Comparison of ENCODE assay signal across 13 cellular contexts in the genomic region with DNA sequence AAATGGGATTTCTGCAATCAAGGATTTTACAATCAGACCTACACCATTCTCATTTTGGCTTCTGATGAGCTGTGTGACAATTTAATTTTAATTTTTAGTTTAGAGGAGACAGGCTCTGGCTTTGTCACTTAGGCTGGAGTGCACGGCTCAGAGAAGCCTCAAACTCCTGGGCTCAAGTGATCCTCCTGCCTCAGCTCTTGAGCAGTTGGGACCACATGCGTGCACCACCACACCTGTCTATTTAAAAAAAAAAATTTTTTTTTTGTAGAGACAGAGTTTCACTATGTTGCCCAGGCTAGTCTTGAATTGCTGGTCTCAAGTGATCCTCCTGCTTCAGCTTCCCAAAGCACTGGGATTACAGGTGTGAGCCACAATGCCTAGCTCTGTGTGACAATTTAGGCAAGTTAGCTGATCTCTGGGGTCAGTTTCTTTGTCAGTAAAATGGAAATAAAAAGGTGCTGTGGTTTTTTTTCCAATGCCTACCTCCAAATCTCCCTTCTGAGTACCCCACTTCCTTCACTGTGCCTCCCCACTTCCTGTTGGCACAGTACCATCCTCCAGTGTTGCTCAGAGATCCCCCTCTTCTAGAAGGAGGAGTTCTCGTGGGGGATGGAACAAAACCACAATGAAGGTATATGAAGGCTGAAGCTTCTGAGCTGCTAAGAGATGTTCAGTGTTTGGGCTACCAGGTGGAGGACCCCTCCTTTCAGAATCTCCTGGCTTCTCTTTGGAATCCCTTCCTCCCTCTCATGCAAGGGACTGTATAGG. TPM values are rescaled to one million over a fixed set of nuclear protein-coding genes. Genes with fewer than 3 reads are reported as not detected.
DNase-seq lines count a peak whose midpoint lies in the region; ATAC-seq and TF ChIP-seq lines count a peak whose summit lies in the region.
"Had no signal": no experiment of that assay in that cellular context is flagged by ENCODE, and none has a peak within 500 bp of the region (broad histone marks: within the 10 kb centered on the region; RNA-seq: fewer than 3 reads in every experiment).

No MANE protein-coding gene starts in this region.

- DNase-seq in DND-41, result peak; percentile 78
- DNase-seq in RWPE2 (ENCODE audit: low spot score), result no peak
- no peak for DNase-seq in mesenchymal stem cell
- no peak for DNase-seq in endothelial cell (ENCODE audit: low spot score)
- DNase-seq in NCI-H1930 (lab: John Stamatoyannopoulos, UW), result no peak
- DNase-seq in NCI-H510A (lab: John Stamatoyannopoulos, UW), result no peak
- DNase-seq in epidermal melanocyte (ENCODE audit: insufficient read length, low spot score), result no peak
- DNase-seq: activated CD4-positive, alpha-beta memory T cell treated with anti-CD3 and anti-CD28 coated beads, Interleukin-2, amount 10 ng/mL, durations not matched to agents 7 days and 5 days; activated effector memory CD4-positive, alpha-beta T cell treated with Interleukin-2 at 50 U/mL for 16 hours; NCI-H524; stimulated activated naive CD4-positive, alpha-beta T cell had no signal

- no peaks in the 10 kb centered on the region for H3K9me3 ChIP-seq in DND-41 (ENCODE audit: insufficient read depth, low read length, severe bottlenecking)
- no peaks in the 10 kb centered on the region for H3K9me3 ChIP-seq in RWPE2 (ENCODE audit: severe bottlenecking)
- H3K9me3 ChIP-seq in mesenchymal stem cell (ENCODE audit: control insufficient read depth, low read length), result no peaks in the 10 kb centered on the region

- H3K4me2 ChIP-seq in DND-41 (ENCODE audit: insufficient read depth, low read length) (peak overlapping the region; percentile 33), mesenchymal stem cell (ENCODE audit: low read length, poor library complexity, severe bottlenecking) (no peak overlapping the region)

- H3K4me1 ChIP-seq in DND-41 (ENCODE audit: insufficient read depth, low read length) (peaks cover 32% of the 10 kb centered on the region), RWPE2 (ENCODE audit: insufficient read depth, poor library complexity, severe bottlenecking) (peaks cover 76% of the 10 kb centered on the region), mesenchymal stem cell (ENCODE audit: control insufficient read depth, insufficient read depth, low read depth, low read length) (peaks cover 9% of the 10 kb centered on the region)

- no peak overlapping the region for H3K14ac ChIP-seq in mesenchymal stem cell (ENCODE audit: low read length in 2 of 2)

- no peak overlapping the region for H2BK120ac ChIP-seq in mesenchymal stem cell (ENCODE audit: low read depth, low read length)

- no peak overlapping the region for H3K4me3 Mint-ChIP-seq in endothelial cell (ENCODE audit: unreplicated experiment)
- H3K4me3 Mint-ChIP-seq: activated CD4-positive, alpha-beta memory T cell treated with anti-CD3 and anti-CD28 coated beads, Interleukin-2, amount 10 ng/mL, durations not matched to agents 7 days and 5 days; IgD-negative memory B cell had no signal

- no peak overlapping the region for H3K18ac ChIP-seq in mesenchymal stem cell (ENCODE audit: low read depth in 1 of 2, low read length in 2 of 2)

- H3K4ac ChIP-seq in mesenchymal stem cell (ENCODE audit: low read depth in 1 of 2, low read length in 2 of 2), result no peak overlapping the region

- H3K27me3 Mint-ChIP-seq in endothelial cell (ENCODE audit: unreplicated experiment), result peaks cover 2% of the 10 kb centered on the region
- H3K27me3 Mint-ChIP-seq: activated CD4-positive, alpha-beta memory T cell treated with anti-CD3 and anti-CD28 coated beads, Interleukin-2, amount 10 ng/mL, durations not matched to agents 7 days and 5 days had no signal

- no peak overlapping the region for H4K91ac ChIP-seq in mesenchymal stem cell (ENCODE audit: low read length)

- peak overlapping the region; percentile 4 for H2AK5ac ChIP-seq in mesenchymal stem cell (ENCODE audit: low read length, severe bottlenecking)

- no peaks in the 10 kb centered on the region for H3K36me3 ChIP-seq in DND-41 (ENCODE audit: insufficient read depth, low read length)
- H3K36me3 ChIP-seq in RWPE2 (ENCODE audit: low read depth), result no peaks in the 10 kb centered on the region
- H3K36me3 ChIP-seq in mesenchymal stem cell (ENCODE audit: control insufficient read depth in 1 of 2, insufficient read depth in 2 of 2, low read depth in 1 of 2, low read length in 2 of 2), result no peaks in the 10 kb centered on the region

- 100% methylated on average over 1 of the region's 3 CpGs for WGBS in mesenchymal stem cell

- peak overlapping the region; percentile 93 for H3K27ac ChIP-seq in 22Rv1
- peak overlapping the region; percentile 51 for H3K27ac ChIP-seq in DND-41 (ENCODE audit: low read length)
- peak overlapping the region; percentile 99 for H3K27ac ChIP-seq in RWPE2 (ENCODE audit: poor library complexity, severe bottlenecking)
- H3K27ac ChIP-seq in mesenchymal stem cell (ENCODE audit: low read length, poor library complexity, severe bottlenecking), result no peak overlapping the region

- no peaks in the 10 kb centered on the region for H3K36me3 Mint-ChIP-seq in endothelial cell (ENCODE audit: low read depth, unreplicated experiment)

- H3K4me3 ChIP-seq in DND-41 (ENCODE audit: low read depth in 1 of 2, low read length in 2 of 2), result no peak overlapping the region
- H3K4me3 ChIP-seq in RWPE2 (ENCODE audit: severe bottlenecking), result no peak overlapping the region
- no peak overlapping the region for H3K4me3 ChIP-seq in mesenchymal stem cell (ENCODE audit: insufficient read depth in 1 of 2, low read depth in 1 of 2, low read length in 2 of 2)

- no peak overlapping the region for H2AFZ ChIP-seq in DND-41 (ENCODE audit: low read depth, low read length)
- H2AFZ ChIP-seq in mesenchymal stem cell (ENCODE audit: low read depth, low read length), result no peak overlapping the region

- no peak overlapping the region for H2BK12ac ChIP-seq in mesenchymal stem cell (ENCODE audit: low read length in 2 of 2)

- H3K4me1 Mint-ChIP-seq in endothelial cell (ENCODE audit: unreplicated experiment), result peaks cover 21% of the 10 kb centered on the region

- H3K27ac Mint-ChIP-seq in endothelial cell (ENCODE audit: unreplicated experiment), result no peak overlapping the region
- H3K27ac Mint-ChIP-seq: activated CD4-positive, alpha-beta memory T cell treated with anti-CD3 and anti-CD28 coated beads, Interleukin-2, amount 10 ng/mL, durations not matched to agents 7 days and 5 days; IgD-negative memory B cell had no signal

- H4K20me1 ChIP-seq in DND-41 (ENCODE audit: insufficient read depth, low read length), result no peaks in the 10 kb centered on the region

- ATAC-seq in DND-41 (ENCODE audit: insufficient read depth, low read depth), result peak; percentile 86
- ATAC-seq in RWPE2 (ENCODE audit: low read depth), result no peak

- no peak overlapping the region for H2BK15ac ChIP-seq in mesenchymal stem cell (ENCODE audit: low read depth, poor library complexity, severe bottlenecking)

- TF ChIP-seq CTCF in 22Rv1 (IDR thresholded peaks at IDR 0.05) (no peak), DND-41 (IDR thresholded peaks at IDR 0.05; ENCODE audit: borderline replicate concordance, extremely low read depth, low read length, poor library complexity, severe bottlenecking) (no peak), RWPE2 (IDR thresholded peaks at IDR 0.05; ENCODE audit: poor library complexity, severe bottlenecking) (no peak), endothelial cell (IDR thresholded peaks at IDR 0.05; ENCODE audit: unreplicated experiment) (no peak)

- no peaks in the 10 kb centered on the region for H3K9me3 Mint-ChIP-seq in endothelial cell (ENCODE audit: unreplicated experiment)
- H3K9me3 Mint-ChIP-seq: IgD-negative memory B cell had no signal

- H3K79me1 ChIP-seq in mesenchymal stem cell (replicated peaks; ENCODE audit: low read length, poor library complexity, severe bottlenecking), result no peaks in the 10 kb centered on the region

- H3K27me3 ChIP-seq in DND-41 (ENCODE audit: insufficient read depth, low read length, poor library complexity) (no peaks in the 10 kb centered on the region), RWPE2 (ENCODE audit: insufficient read depth, poor library complexity, severe bottlenecking) (no peaks in the 10 kb centered on the region), mesenchymal stem cell (ENCODE audit: control insufficient read depth in 1 of 2, insufficient read depth in 1 of 2, low read length in 2 of 2) (no peaks in the 10 kb centered on the region)

- no peaks in the 10 kb centered on the region for H3K79me2 ChIP-seq in DND-41 (ENCODE audit: insufficient read depth, low read length)

- no peak overlapping the region for H2BK5ac ChIP-seq in mesenchymal stem cell (ENCODE audit: low read depth, low read length, poor library complexity, severe bottlenecking)

- H4K8ac ChIP-seq in mesenchymal stem cell (ENCODE audit: low read length), result no peak overlapping the region

- H3K9ac ChIP-seq in DND-41 (ENCODE audit: low read depth, low read length) (no peak overlapping the region), mesenchymal stem cell (ENCODE audit: low read length) (no peak overlapping the region)

- no peak overlapping the region for H3K23ac ChIP-seq in mesenchymal stem cell (ENCODE audit: low read length in 2 of 2)

RNA-seq across cellular contexts. Expression of a gene that starts 54.1 kb away (rescaled TPM):
- 61.0 TPM for polyA plus RNA-seq in mesenchymal stem cell (2013, experiment 1 of 2)
- polyA plus RNA-seq in mesenchymal stem cell (2013, experiment 2 of 2), result 59.5 TPM
- 78.6 TPM for total RNA-seq in endothelial cell (ENCODE audit: unreplicated experiment)
